ENCODE assay signal across 20 cellular contexts in the genomic region with DNA sequence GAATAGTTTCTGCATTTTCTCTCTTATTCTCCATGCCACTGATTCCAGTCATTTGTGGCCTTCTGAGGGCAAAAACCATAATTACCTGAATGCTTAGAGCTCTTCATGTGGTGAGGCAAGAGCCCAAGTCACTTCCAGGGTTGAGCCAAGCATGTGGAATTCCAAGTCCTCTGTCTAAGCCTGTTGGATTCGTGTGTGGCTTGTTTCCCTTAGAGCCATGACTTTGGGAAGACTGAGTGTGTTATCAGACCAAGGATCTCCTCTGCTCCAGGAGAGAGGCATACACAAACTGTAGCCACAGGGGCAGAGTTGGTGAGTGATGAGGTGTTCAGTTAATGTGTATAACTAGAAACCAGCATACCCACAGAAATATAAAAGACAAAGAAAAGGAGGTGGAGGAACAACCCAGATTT. TPM values are rescaled to one million over a fixed set of nuclear protein-coding genes. Genes with fewer than 3 reads are reported as not detected.
DNase-seq lines count a peak whose midpoint lies in the region; ATAC-seq, FAIRE-seq and TF ChIP-seq lines count a peak whose summit lies in the region.
"Had no signal": no experiment of that assay in that cellular context is flagged by ENCODE, and none has a peak within 500 bp of the region (broad histone marks: within the 10 kb centered on the region; RNA-seq: fewer than 3 reads in every experiment).

No MANE protein-coding gene starts in this region.

- H3K9me3 Mint-ChIP-seq in activated T-cell treated with anti-CD3 and anti-CD28 coated beads, Interleukin-2, amount 50 U/mL, for 24 hours = no peaks in the 10 kb centered on the region
- peaks cover 1% of the 10 kb centered on the region for H3K9me3 Mint-ChIP-seq in activated naive CD8-positive, alpha-beta T cell treated with anti-CD3 and anti-CD28 coated beads, Interleukin-2, amount 10 ng/mL, durations not matched to agents 7 days and 5 days
- peaks cover 5% of the 10 kb centered on the region for H3K9me3 Mint-ChIP-seq in progenitor cell of endocrine pancreas (ENCODE audit: low read depth)
- H3K9me3 Mint-ChIP-seq: GM23338 had no signal

- TF ChIP-seq POLR2A in GM12891 (IDR thresholded peaks at IDR 0.05; ENCODE audit: low read depth, low read length) = no peak

- POLR2A ChIA-PET in activated naive CD8-positive, alpha-beta T cell treated with anti-CD3 and anti-CD28 coated beads, Interleukin-2, amount 10 ng/mL, durations not matched to agents 7 days and 5 days (lab: Charles Lee) = interaction anchor here (0.6 to 9.1 kb wide), 5 partner anchors 14 to 99 kb away, joined by 3 to 45 read pairs (median 5); partner anchors contain the start of gene IRF1

- H3K27me3 Mint-ChIP-seq in activated T-cell treated with anti-CD3 and anti-CD28 coated beads, Interleukin-2, amount 50 U/mL, for 24 hours = no peaks in the 10 kb centered on the region
- peaks cover 7% of the 10 kb centered on the region for H3K27me3 Mint-ChIP-seq in activated naive CD8-positive, alpha-beta T cell treated with anti-CD3 and anti-CD28 coated beads, Interleukin-2, amount 10 ng/mL, durations not matched to agents 7 days and 5 days
- peaks cover 5% of the 10 kb centered on the region for H3K27me3 Mint-ChIP-seq in progenitor cell of endocrine pancreas

- peak; percentile 77 for ATAC-seq in activated naive CD8-positive, alpha-beta T cell treated with anti-CD3 and anti-CD28 coated beads, Interleukin-2, amount 10 ng/mL, durations not matched to agents 7 days and 5 days (ENCODE audit: low read depth)
- ATAC-seq in GM19023 (IDR thresholded peaks at IDR 0.05; ENCODE audit: unreplicated experiment) = no peak
- ATAC-seq: GM23338, left lung had no signal

- TF ChIP-seq CTCF in progenitor cell of endocrine pancreas (IDR thresholded peaks at IDR 0.05; ENCODE audit: unreplicated experiment) = no peak
- TF ChIP-seq CTCF in GM13976 (IDR thresholded peaks at IDR 0.05; ENCODE audit: borderline replicate concordance, control extremely low read depth, extremely low read depth, insufficient read depth, missing control alignments) = no peak

- no peak for DNase-seq in activated T-cell treated with anti-CD3 and anti-CD28 coated beads, Interleukin-2, amount 50 U/mL, for 24 hours
- DNase-seq in activated T-cell treated with anti-CD3 and anti-CD28 coated beads, Interleukin-2, amount 50 U/mL, for 48 hours = no peak
- DNase-seq in GM12891 (ENCODE audit: insufficient read length, low spot score) (no peak), progenitor cell of endocrine pancreas (ENCODE audit: low spot score, unreplicated experiment) (no peak), T1000 (lab: John Stamatoyannopoulos, UW) (no peak), GM13976 (ENCODE audit: low spot score) (no peak)
- DNase-seq in activated naive CD8-positive, alpha-beta T cell treated with anti-CD3 and anti-CD28 coated beads, Interleukin-2, amount 10 ng/mL, durations not matched to agents 7 days and 5 days = no peak
- DNase-seq: ACHN; activated effector memory CD4-positive, alpha-beta T cell treated with anti-CD3 and anti-CD28 coated beads, Interleukin-2, amount 50 U/mL, for 16 hours; DMS79; left lung; NCI-H1417 treated with DMSO at 0.1 percent for 48 hours; NCI-H2171; NCI-H69; nucleus accumbens; SHP77; testis; WERI-Rb-1 had no signal

- FAIRE-seq in GM12891 (lab: Jason Lieb, UNC) = peak; percentile 20

- in situ Hi-C loops in GM13976 (cut with MboI; ENCODE audit: low sequenced_read_pairs, unreplicated experiment) = no loop called here

- peaks cover 24% of the 10 kb centered on the region for H3K36me3 Mint-ChIP-seq in activated T-cell treated with anti-CD3 and anti-CD28 coated beads, Interleukin-2, amount 50 U/mL, for 24 hours (ENCODE audit: low read depth)
- peaks cover 42% of the 10 kb centered on the region for H3K36me3 Mint-ChIP-seq in activated naive CD8-positive, alpha-beta T cell treated with anti-CD3 and anti-CD28 coated beads, Interleukin-2, amount 10 ng/mL, durations not matched to agents 7 days and 5 days
- peaks cover 3% of the 10 kb centered on the region for H3K36me3 Mint-ChIP-seq in progenitor cell of endocrine pancreas (ENCODE audit: insufficient read depth)

- H3K4me3 Mint-ChIP-seq in activated T-cell treated with anti-CD3 and anti-CD28 coated beads, Interleukin-2, amount 50 U/mL, for 24 hours = no peak overlapping the region
- peak overlapping the region; percentile 45 for H3K4me3 Mint-ChIP-seq in activated naive CD8-positive, alpha-beta T cell treated with anti-CD3 and anti-CD28 coated beads, Interleukin-2, amount 10 ng/mL, durations not matched to agents 7 days and 5 days
- H3K4me3 Mint-ChIP-seq in progenitor cell of endocrine pancreas (ENCODE audit: low read depth) = no peak overlapping the region
- H3K4me3 Mint-ChIP-seq: GM23338 had no signal

- peaks cover 74% of the 10 kb centered on the region for H3K4me1 Mint-ChIP-seq in activated T-cell treated with anti-CD3 and anti-CD28 coated beads, Interleukin-2, amount 50 U/mL, for 24 hours (ENCODE audit: low read depth)
- peaks cover 64% of the 10 kb centered on the region for H3K4me1 Mint-ChIP-seq in activated naive CD8-positive, alpha-beta T cell treated with anti-CD3 and anti-CD28 coated beads, Interleukin-2, amount 10 ng/mL, durations not matched to agents 7 days and 5 days
- H3K4me1 Mint-ChIP-seq in progenitor cell of endocrine pancreas (ENCODE audit: low read depth) = peaks cover 13% of the 10 kb centered on the region
- H3K4me1 Mint-ChIP-seq: GM23338 had no signal

- H3K27ac Mint-ChIP-seq in activated T-cell treated with anti-CD3 and anti-CD28 coated beads, Interleukin-2, amount 50 U/mL, for 24 hours = peak overlapping the region; percentile 73
- peak overlapping the region; percentile 49 for H3K27ac Mint-ChIP-seq in activated naive CD8-positive, alpha-beta T cell treated with anti-CD3 and anti-CD28 coated beads, Interleukin-2, amount 10 ng/mL, durations not matched to agents 7 days and 5 days
- H3K27ac Mint-ChIP-seq in progenitor cell of endocrine pancreas = peak overlapping the region; percentile 63
- H3K27ac Mint-ChIP-seq: GM23338 had no signal

TF ChIP-seq in GM12891, 5 proteins besides CTCF, POLR2A, EP300 and RAD21:
- TF ChIP-seq PAX5 (IDR thresholded peaks at IDR 0.05; ENCODE audit: insufficient read depth, low read length, severe bottlenecking) (no peak), SPI1 (IDR thresholded peaks at IDR 0.05; ENCODE audit: low read depth, low read length) (no peak), TAF1 (IDR thresholded peaks at IDR 0.05; ENCODE audit: low read depth, low read length) (no peak), POLR2AphosphoS5 (IDR thresholded peaks at IDR 0.05; ENCODE audit: low read depth, low read length) (no peak), POU2F2 (IDR thresholded peaks at IDR 0.05; ENCODE audit: low read depth, low read length) (no peak)

RNA-seq across cellular contexts. Expression of gene SLC22A5, which starts 27.1 kb away (rescaled TPM):
- polyA plus RNA-seq in GM12891 (2012; ENCODE audit: low read depth, missing spikeins) = 0.33 TPM
- total RNA-seq in activated naive CD8-positive, alpha-beta T cell treated with anti-CD3 and anti-CD28 coated beads, Interleukin-2, amount 10 ng/mL, durations not matched to agents 7 days and 5 days = 1 to 10 TPM; 5.1 to 6.0 TPM
- 14.3 and 14.7 TPM in 2 replicates for total RNA-seq in progenitor cell of endocrine pancreas
